Comparison of ENCODE assay signal across 16 cellular contexts in the genomic region with DNA sequence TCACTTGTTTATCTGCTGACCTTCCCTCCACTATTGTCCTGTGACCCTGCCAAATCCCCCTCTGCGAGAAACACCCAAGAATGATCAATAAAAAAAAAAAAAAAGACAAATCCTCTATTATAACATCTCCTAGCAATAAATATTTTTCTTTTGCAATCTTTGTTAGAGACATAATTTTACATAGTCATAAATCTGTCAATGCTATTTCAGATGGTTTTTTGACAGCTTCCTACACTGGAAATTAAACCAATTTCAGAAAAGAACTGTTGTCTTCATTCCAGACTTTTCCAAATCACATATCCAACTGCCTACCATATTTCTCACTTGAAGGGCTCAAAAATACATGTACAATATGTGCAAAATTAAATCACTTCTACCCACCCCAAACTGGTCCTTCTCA.
"Had no signal": no experiment of that assay in that cellular context is flagged by ENCODE, and none has a peak within 500 bp of the region (broad histone marks: within the 10 kb centered on the region; RNA-seq: fewer than 3 reads in every experiment).

No MANE protein-coding gene starts in this region.

- H3K27ac Mint-ChIP-seq: activated CD8-positive, alpha-beta memory T cell treated with anti-CD3 and anti-CD28 coated beads, Interleukin-2, amount 10 ng/mL, durations not matched to agents 7 days and 5 days had no signal

- ATAC-seq: activated CD8-positive, alpha-beta memory T cell treated with anti-CD3 and anti-CD28 coated beads, Interleukin-2, amount 10 ng/mL, durations not matched to agents 7 days and 5 days; lower lobe of right lung; T-cell had no signal

- DNase-seq: activated CD4-positive, CD25-positive, alpha-beta regulatory T cell; activated CD8-positive, alpha-beta memory T cell treated with anti-CD3 and anti-CD28 coated beads, Interleukin-2, amount 10 ng/mL, durations not matched to agents 7 days and 5 days; activated naive CD4-positive, alpha-beta T cell treated with Interleukin-2 at 50 U/mL for 16 hours; amygdala; esophagus squamous epithelium; foreskin fibroblast; glutamatergic neuron; immature natural killer cell; lower lobe of right lung; midbrain; posterior cingulate gyrus; small intestine; T-cell; upper lobe of left lung had no signal

- H3K36me3 ChIP-seq: esophagus squamous epithelium, lower lobe of right lung, right atrium auricular region, upper lobe of left lung had no signal

- H3K4me3 ChIP-seq: esophagus squamous epithelium, lower lobe of right lung, right atrium auricular region, SK-N-MC, upper lobe of left lung had no signal

- H3K27me3 ChIP-seq: esophagus squamous epithelium, right atrium auricular region, upper lobe of left lung had no signal

- H3K27me3 Mint-ChIP-seq: activated CD8-positive, alpha-beta memory T cell treated with anti-CD3 and anti-CD28 coated beads, Interleukin-2, amount 10 ng/mL, durations not matched to agents 7 days and 5 days; T-cell had no signal

- H3K27ac ChIP-seq: esophagus squamous epithelium, lower lobe of right lung, right atrium auricular region, SK-N-MC had no signal

- H3K9me3 Mint-ChIP-seq: immature natural killer cell, T-cell had no signal

- H3K4me3 Mint-ChIP-seq: activated CD8-positive, alpha-beta memory T cell treated with anti-CD3 and anti-CD28 coated beads, Interleukin-2, amount 10 ng/mL, durations not matched to agents 7 days and 5 days; immature natural killer cell had no signal

- H3K9me3 ChIP-seq: esophagus squamous epithelium, lower lobe of right lung, right atrium auricular region, upper lobe of left lung had no signal
